In genomic region chr11:104254347-104254746, GRCh38 we compare ENCODE assay signal across 9 cellular contexts.
DNase-seq lines count a peak whose midpoint lies in the region; ATAC-seq and TF ChIP-seq lines count a peak whose summit lies in the region.
"Had no signal": no experiment of that assay in that cellular context is flagged by ENCODE, and none has a peak within 500 bp of the region (broad histone marks: within the 10 kb centered on the region; RNA-seq: fewer than 3 reads in every experiment).

No MANE protein-coding gene starts in this region.

- no peaks in the 10 kb centered on the region for H3K9me3 ChIP-seq in DOHH2 (ENCODE audit: control insufficient read depth, insufficient read depth, low read length)
- no peaks in the 10 kb centered on the region for H3K9me3 ChIP-seq in endodermal cell (ENCODE audit: control insufficient read depth, low read length)

- H3K36me3 Mint-ChIP-seq in endodermal cell (ENCODE audit: low read depth), result no peaks in the 10 kb centered on the region
- H3K36me3 Mint-ChIP-seq in effector memory CD8-positive, alpha-beta T cell (ENCODE audit: insufficient read depth), result no peaks in the 10 kb centered on the region
- H3K36me3 Mint-ChIP-seq: T-cell had no signal

- ATAC-seq in HG03378 (IDR thresholded peaks at IDR 0.05; ENCODE audit: unreplicated experiment) (peak; percentile 72), sciatic nerve (no peak), GM19328 (IDR thresholded peaks at IDR 0.05; ENCODE audit: unreplicated experiment) (no peak)
- ATAC-seq in effector memory CD8-positive, alpha-beta T cell (replicated peaks), result no peak
- ATAC-seq: T-cell had no signal

- TF ChIP-seq CTCF in DOHH2 (IDR thresholded peaks at IDR 0.05; ENCODE audit: low read depth, low read length, poor library complexity, severe bottlenecking) (peak; percentile 85), endodermal cell (conservative IDR thresholded peaks at IDR 0.05) (peak; percentile 93)

- H3K4me2 ChIP-seq in DOHH2 (ENCODE audit: low read length), result no peak overlapping the region

- DNase-seq in GM19240 (ENCODE audit: insufficient read length, low spot score) (peak; percentile 3), RKO (ENCODE audit: low spot score) (peak; percentile 16), endodermal cell (peak; percentile 93), sciatic nerve (ENCODE audit: low spot score) (peak; percentile 49)
- no peak for DNase-seq in effector memory CD8-positive, alpha-beta T cell

- H3K27ac Mint-ChIP-seq in endodermal cell, result no peak overlapping the region
- no peak overlapping the region for H3K27ac Mint-ChIP-seq in effector memory CD8-positive, alpha-beta T cell
- H3K27ac Mint-ChIP-seq: T-cell had no signal

- 20 to 27% methylated on average over 3 to 8 of the region's 8 CpGs for WGBS in endodermal cell (ENCODE audit: insufficient coverage in 1 of 2, insufficient read length in 1 of 2), 2 experiments

- peaks cover 3% of the 10 kb centered on the region for H3K9me3 Mint-ChIP-seq in endodermal cell
- H3K9me3 Mint-ChIP-seq in effector memory CD8-positive, alpha-beta T cell, result no peaks in the 10 kb centered on the region
- H3K9me3 Mint-ChIP-seq: T-cell had no signal

- no peaks in the 10 kb centered on the region for H3K9me2 ChIP-seq in DOHH2 (replicated peaks; ENCODE audit: control insufficient read depth, low read length)

- H3K27ac ChIP-seq in DOHH2 (ENCODE audit: low read depth, low read length), result no peak overlapping the region
- no peak overlapping the region for H3K27ac ChIP-seq in endodermal cell (ENCODE audit: low read depth, low read length)

- H3F3A ChIP-seq in DOHH2 (ENCODE audit: control insufficient read depth, insufficient read depth), result no peaks in the 10 kb centered on the region

- H4K20me1 ChIP-seq in DOHH2 (ENCODE audit: control insufficient read depth, insufficient read depth, low read depth, low read length), result no peaks in the 10 kb centered on the region

- H3K4me3 ChIP-seq in DOHH2 (ENCODE audit: low read length) (no peak overlapping the region), endodermal cell (ENCODE audit: low read length) (no peak overlapping the region)

- intact Hi-C loops in sciatic nerve (cut with DNase I), result no loop called here

- H3K27me3 Mint-ChIP-seq in endodermal cell (ENCODE audit: insufficient read depth), result no peaks in the 10 kb centered on the region
- peaks cover 0 to 10% of the 10 kb centered on the region in 2 donors for H3K27me3 Mint-ChIP-seq in effector memory CD8-positive, alpha-beta T cell

- H3K27me3 ChIP-seq in DOHH2 (ENCODE audit: control insufficient read depth, low read length) (no peaks in the 10 kb centered on the region), endodermal cell (ENCODE audit: control insufficient read depth, insufficient read depth, low read length, poor library complexity, severe bottlenecking) (no peaks in the 10 kb centered on the region)

- peaks cover 3% of the 10 kb centered on the region; the same call in 1 of the 2 replicates for H3K4me1 ChIP-seq in DOHH2 (ENCODE audit: control insufficient read depth, low read length)
- H3K4me1 ChIP-seq in endodermal cell (ENCODE audit: control insufficient read depth, insufficient read depth, low read length), result peaks cover 2% of the 10 kb centered on the region

- H3K36me3 ChIP-seq in DOHH2 (ENCODE audit: control insufficient read depth, low read length), result no peaks in the 10 kb centered on the region
- H3K36me3 ChIP-seq in endodermal cell (ENCODE audit: control insufficient read depth, insufficient read depth, low read length), result no peaks in the 10 kb centered on the region

- no peak overlapping the region for H3K4me3 Mint-ChIP-seq in endodermal cell
- no peak overlapping the region for H3K4me3 Mint-ChIP-seq in effector memory CD8-positive, alpha-beta T cell
- H3K4me3 Mint-ChIP-seq: T-cell had no signal

- H3K4me1 Mint-ChIP-seq in endodermal cell, result peaks cover 2% of the 10 kb centered on the region
- H3K4me1 Mint-ChIP-seq in effector memory CD8-positive, alpha-beta T cell (ENCODE audit: low read depth in 2 of 2), result no peaks in the 10 kb centered on the region
- H3K4me1 Mint-ChIP-seq: T-cell had no signal

- no peak overlapping the region for H3K9ac ChIP-seq in endodermal cell (ENCODE audit: extremely low read depth, low read length, poor library complexity, severe bottlenecking)

- no peaks in the 10 kb centered on the region for H3K79me2 ChIP-seq in DOHH2 (ENCODE audit: control insufficient read depth, low read length)

Comparison
In these comparisons a context has a peak if more than half of its experiments do, and no peak if none do; other contexts are left out.
1. DNase-seq: peak in GM19240 (single experiment), RKO (single experiment), endodermal cell (single experiment) and sciatic nerve (single experiment); none in effector memory CD8-positive, alpha-beta T cell (0 of 3).